Comparison of ENCODE assay signal across 8 cellular contexts in the genomic region with DNA sequence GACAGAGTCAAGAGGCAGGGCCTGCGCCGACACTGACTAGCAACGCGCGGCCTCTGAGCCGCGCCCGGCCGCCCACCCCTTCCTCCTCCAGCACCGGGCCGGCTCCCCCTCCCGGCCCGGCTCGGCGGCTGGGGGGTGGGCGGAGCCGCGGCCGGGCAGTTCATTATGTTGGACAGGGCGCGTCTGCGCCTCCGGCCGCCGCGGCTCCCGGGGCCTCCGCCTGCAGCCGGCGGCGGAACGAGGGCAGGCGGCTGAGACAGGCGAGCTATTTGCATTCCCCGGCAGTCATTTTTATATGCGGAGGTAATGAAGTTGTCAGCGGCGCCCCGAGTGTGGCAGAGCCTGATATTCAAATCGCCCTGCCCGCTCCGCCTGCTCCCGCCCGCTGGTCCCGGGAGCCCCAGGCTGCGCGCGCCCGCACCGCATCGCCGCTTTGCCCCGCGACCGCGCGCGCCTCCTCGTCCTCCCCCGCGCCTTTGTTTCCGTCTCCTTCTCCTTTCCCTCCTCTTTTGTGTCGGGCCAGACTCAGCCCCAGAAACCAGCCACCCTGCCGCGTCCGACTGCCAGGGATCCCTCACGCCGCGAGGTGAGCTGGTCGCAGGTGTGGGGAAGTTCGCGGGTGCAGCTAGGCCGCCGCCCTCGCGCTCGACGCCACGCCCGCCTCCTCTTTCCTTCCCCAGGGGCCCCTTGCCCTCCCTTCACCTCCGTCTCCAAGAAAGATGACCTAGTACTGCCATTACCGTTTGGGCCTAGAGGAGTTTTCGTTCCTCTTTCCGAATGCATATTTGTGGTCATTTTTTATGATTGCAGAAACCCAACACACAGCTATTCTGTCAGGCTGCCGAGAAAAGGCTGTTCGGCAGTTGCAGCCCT.
DNase-seq lines count a peak whose midpoint lies in the region; ATAC-seq and TF ChIP-seq lines count a peak whose summit lies in the region.

No MANE protein-coding gene starts in this region.

- H3K36me3 ChIP-seq in DND-41 (ENCODE audit: insufficient read depth, low read length) (no peaks in the 10 kb centered on the region), OCI-LY1 (ENCODE audit: insufficient read depth, low read length) (no peaks in the 10 kb centered on the region)

- DNase-seq in DND-41 (peak; percentile 16), HK-2 (ENCODE audit: unreplicated experiment) (peak; percentile 69), Right ventricle myocardium inferior (ENCODE audit: missing footprints) (peak; percentile 86), omental fat pad (ENCODE audit: low spot score) (peak; percentile 32)
- DNase-seq in activated naive CD4-positive, alpha-beta T cell treated with anti-CD3 and anti-CD28 coated beads, Interleukin-2, amount 50 U/mL, for 16 hours: peak; percentile 18
- no peak for DNase-seq in effector CD4-positive, alpha-beta T cell

- H3K4me3 ChIP-seq in DND-41 (ENCODE audit: low read depth in 1 of 2, low read length in 2 of 2) (no peak overlapping the region), OCI-LY1 (ENCODE audit: low read depth, low read length, poor library complexity, severe bottlenecking) (peak overlapping the region; percentile 64)

- no peaks in the 10 kb centered on the region for H3K9me2 ChIP-seq in OCI-LY1 (ENCODE audit: low read depth, low read length)

- H3K27ac ChIP-seq in DND-41 (ENCODE audit: low read length) (no peak overlapping the region), OCI-LY1 (ENCODE audit: low read depth, low read length, poor library complexity, severe bottlenecking) (peak overlapping the region; percentile 85)

- peak; percentile 62 for ATAC-seq in DND-41 (ENCODE audit: insufficient read depth, low read depth)
- ATAC-seq in GM21367 (IDR thresholded peaks at IDR 0.05; ENCODE audit: unreplicated experiment): peak; percentile 90
- ATAC-seq in Right ventricle myocardium inferior: peak; percentile 94
- peak; percentile 98 for ATAC-seq in omental fat pad (ENCODE audit: low FRiP score)

- H3F3A ChIP-seq in OCI-LY1 (ENCODE audit: insufficient read depth, low read length): no peaks in the 10 kb centered on the region

- H4K20me1 ChIP-seq in DND-41 (ENCODE audit: insufficient read depth, low read length) (no peaks in the 10 kb centered on the region), OCI-LY1 (ENCODE audit: insufficient read depth, low read length) (no peaks in the 10 kb centered on the region)

- peaks cover 41% of the 10 kb centered on the region for H3K27me3 ChIP-seq in DND-41 (ENCODE audit: insufficient read depth, low read length, poor library complexity)
- no peaks in the 10 kb centered on the region for H3K27me3 ChIP-seq in OCI-LY1 (ENCODE audit: insufficient read depth, low read length)

- H3K4me2 ChIP-seq in DND-41 (ENCODE audit: insufficient read depth, low read length) (peak overlapping the region; percentile 42; the same call in 1 of the 2 replicates), OCI-LY1 (ENCODE audit: low read length) (peak overlapping the region; percentile 79)

- H3K9ac ChIP-seq in DND-41 (ENCODE audit: low read depth, low read length) (no peak overlapping the region), OCI-LY1 (ENCODE audit: low read length) (peak overlapping the region; percentile 71)

- H2AFZ ChIP-seq in DND-41 (ENCODE audit: low read depth, low read length) (no peak overlapping the region; the same call in 1 of the 2 replicates), OCI-LY1 (ENCODE audit: low read length) (peak overlapping the region; percentile 31; the same call in 1 of the 2 replicates)

- H3K4me1 ChIP-seq in DND-41 (ENCODE audit: insufficient read depth, low read length) (0 out of 2 replicates have a peak, but pooled peaks cover 4% of the 10 kb centered on the region), OCI-LY1 (ENCODE audit: insufficient read depth, low read length, severe bottlenecking) (peaks cover 30% of the 10 kb centered on the region)

- H3K9me3 ChIP-seq in DND-41 (ENCODE audit: insufficient read depth, low read length, severe bottlenecking) (no peaks in the 10 kb centered on the region), OCI-LY1 (ENCODE audit: low read length) (no peaks in the 10 kb centered on the region)

- intact Hi-C loops in Right ventricle myocardium inferior (cut with DNase I): no loop called here

- H3K79me2 ChIP-seq in DND-41 (ENCODE audit: insufficient read depth, low read length) (no peaks in the 10 kb centered on the region), OCI-LY1 (ENCODE audit: insufficient read depth, low read length) (no peaks in the 10 kb centered on the region)

- TF ChIP-seq CTCF in DND-41 (IDR thresholded peaks at IDR 0.05; ENCODE audit: borderline replicate concordance, extremely low read depth, low read length, poor library complexity, severe bottlenecking) (no peak), OCI-LY1 (IDR thresholded peaks at IDR 0.05; ENCODE audit: low read length) (no peak), omental fat pad (IDR thresholded peaks at IDR 0.05) (no peak)
